ENCODE assay signal across 19 cellular contexts in genomic region chr7:109376576-109376975, GRCh38.
"Had no signal": no experiment of that assay in that cellular context is flagged by ENCODE, and none has a peak within 500 bp of the region (broad histone marks: within the 10 kb centered on the region; RNA-seq: fewer than 3 reads in every experiment).

No MANE protein-coding gene starts in this region.

- H3K36me3 ChIP-seq: lower lobe of right lung, thoracic aorta, upper lobe of left lung had no signal

- H3K9me3 ChIP-seq: lower lobe of right lung, thoracic aorta, upper lobe of left lung had no signal

- ATAC-seq: esophagus mucosa; naive thymus-derived CD4-positive, alpha-beta T cell; WTC11 had no signal

- H3K4me3 ChIP-seq: lower lobe of right lung, thoracic aorta, upper lobe of left lung had no signal

- H3K27ac ChIP-seq: lower lobe of right lung, thoracic aorta, upper lobe of left lung had no signal

- H3K27me3 ChIP-seq: upper lobe of left lung had no signal

- DNase-seq: activated CD4-positive, alpha-beta T cell treated with anti-CD3 and anti-CD28 coated beads for 4 hours; activated CD4-positive, alpha-beta T cell treated with anti-CD3 and anti-CD28 coated beads, Interleukin-2, amount 50 U/mL, for 48 hours; activated naive CD4-positive, alpha-beta T cell treated with anti-CD3 and anti-CD28 coated beads, Interleukin-2, amount 10 ng/mL, durations not matched to agents 7 days and 5 days; activated T-cell treated with anti-CD3 and anti-CD28 coated beads, Interleukin-2, amount 50 U/mL, for 48 hours; amygdala; caudate nucleus; dermis blood vessel endothelial cell; effector memory CD4-positive, alpha-beta T cell; kidney; lower lobe of right lung; naive thymus-derived CD4-positive, alpha-beta T cell; retina; stimulated activated CD4-positive, alpha-beta T cell treated with anti-CD3 and anti-CD28 coated beads, Interleukin-4, amount 100 ng/mL, for 1 hour; stimulated activated naive CD4-positive, alpha-beta T cell; T-helper 9 cell; upper lobe of left lung had no signal

- H3K4me1 ChIP-seq: lower lobe of right lung, upper lobe of left lung had no signal
